10 cellular contexts compared by ENCODE assay signal in genomic region chr19:45094707-45095106, GRCh38. TPM values are rescaled to one million over a fixed set of nuclear protein-coding genes. Genes with fewer than 3 reads are reported as not detected.
DNase-seq lines count a peak whose midpoint lies in the region; ATAC-seq, FAIRE-seq and TF ChIP-seq lines count a peak whose summit lies in the region.
"Had no signal": no experiment of that assay in that cellular context is flagged by ENCODE, and none has a peak within 500 bp of the region (broad histone marks: within the 10 kb centered on the region; RNA-seq: fewer than 3 reads in every experiment).

No MANE protein-coding gene starts in this region.

- no peak for FAIRE-seq in HepG2 (lab: Jason Lieb, UNC)

- H3K9me3 ChIP-seq in HepG2 (ENCODE audit: low read length) (no peaks in the 10 kb centered on the region), right lobe of liver (no peaks in the 10 kb centered on the region)

- POLR2A ChIA-PET in HepG2 (lab: Yijun Ruan, JAX), result no interaction called here

- no peak overlapping the region for H2AFZ ChIP-seq in HepG2 (ENCODE audit: low read length)

- peak overlapping the region; percentile 97 for H3K4me2 ChIP-seq in HepG2 (ENCODE audit: low read depth, low read length)

- peaks cover 1 to 23% of the 10 kb centered on the region in 2 experiments; a peak in 3 of 5 replicates for H3K36me3 ChIP-seq in HepG2 (replicated peaks in 1 of 2; ENCODE audit: control insufficient read depth in 1 of 2, insufficient read depth in 2 of 2, low read length in 2 of 2)
- H3K36me3 ChIP-seq in right lobe of liver, result peaks cover 0 to 4% (median 0%) of the 10 kb centered on the region in 4 donors

- H3K4me1 Mint-ChIP-seq in activated T-helper 1 cell treated with anti-CD3 and anti-CD28 coated beads, Interleukin-12 subunit alpha, Interleukin-12 subunit beta, Interleukin-2, Interleukin-4 antibody, amounts not matched to agents 30 ng/mL and 10 ng/mL and 1 ng/mL, durations not matched to agents 14 hours and 24 hours and 36 hours (ENCODE audit: low read depth), result peaks cover 40% of the 10 kb centered on the region
- peaks cover 77 to 78% of the 10 kb centered on the region in 2 donors for H3K4me1 Mint-ChIP-seq in immature natural killer cell

- no peaks in the 10 kb centered on the region; a peak in 1 of 5 replicates for H3K27me3 ChIP-seq in HepG2 (ENCODE audit: control insufficient read depth in 1 of 2, insufficient read depth in 2 of 2, low read length in 2 of 2)
- H3K27me3 ChIP-seq in right lobe of liver, result no peaks in the 10 kb centered on the region

- 73% methylated on average over 5 of the region's 5 CpGs for WGBS in HepG2 (ENCODE audit: low lambda C conversion rate)
- 89% methylated on average over 4 of the region's 5 CpGs for WGBS in right lobe of liver (ENCODE audit: insufficient coverage, low coverage, low lambda C conversion rate, missing lambda C conversion rate)

- no peak for TF ChIP-seq RAD21 in HepG2 (CRISPR knock-in tag; IDR thresholded peaks at IDR 0.05)

- TF ChIP-seq CTCF in HepG2 (CRISPR knock-in tag; IDR thresholded peaks at IDR 0.05), result no peak
- no peak for TF ChIP-seq CTCF in right lobe of liver (IDR thresholded peaks at IDR 0.05)

- H3K27me3 Mint-ChIP-seq in activated T-helper 1 cell treated with anti-CD3 and anti-CD28 coated beads, Interleukin-12 subunit alpha, Interleukin-12 subunit beta, Interleukin-2, Interleukin-4 antibody, amounts not matched to agents 30 ng/mL and 10 ng/mL and 1 ng/mL, durations not matched to agents 14 hours and 24 hours and 36 hours (ENCODE audit: insufficient read depth), result no peaks in the 10 kb centered on the region
- peaks cover 8 to 16% (median 10%) of the 10 kb centered on the region in 3 donors for H3K27me3 Mint-ChIP-seq in immature natural killer cell (ENCODE audit: low read depth in 3 of 3)

- H3K9me3 Mint-ChIP-seq in activated T-helper 1 cell treated with anti-CD3 and anti-CD28 coated beads, Interleukin-12 subunit alpha, Interleukin-12 subunit beta, Interleukin-2, Interleukin-4 antibody, amounts not matched to agents 30 ng/mL and 10 ng/mL and 1 ng/mL, durations not matched to agents 14 hours and 24 hours and 36 hours, result peaks cover 3% of the 10 kb centered on the region
- no peaks in the 10 kb centered on the region for H3K9me3 Mint-ChIP-seq in immature natural killer cell

- peaks cover 66% of the 10 kb centered on the region for H3K79me2 ChIP-seq in HepG2 (ENCODE audit: insufficient read depth, low read length)

- peak overlapping the region; percentile 34 for H3K27ac ChIP-seq in HepG2 (ENCODE audit: extremely low read length, insufficient read depth, low read length)
- no peak overlapping the region for H3K27ac ChIP-seq in right lobe of liver
- H3K27ac ChIP-seq: coronary artery had no signal

- no peak for ATAC-seq in HepG2
- ATAC-seq in right lobe of liver, result no peak
- ATAC-seq in GM21423 (IDR thresholded peaks at IDR 0.05; ENCODE audit: unreplicated experiment), result no peak
- no peak for ATAC-seq in HG03354 (IDR thresholded peaks at IDR 0.05; ENCODE audit: poor library complexity, severe bottlenecking, unreplicated experiment)

- in situ Hi-C loops in HepG2 (cut with HindIII; ENCODE audit: extremely low pct_ligation_motif_present, low pct_unique_long_range_greater_than_20kb), result no loop called here

- TF ChIP-seq EP300 in HepG2 (IDR thresholded peaks at IDR 0.05; ENCODE audit: low read depth in 2 of 2, low read length in 2 of 2) (no peak), HepG2 (CRISPR knock-in tag; IDR thresholded peaks at IDR 0.05; ENCODE audit: borderline replicate concordance) (no peak)

- H3K4me3 ChIP-seq in HepG2 (replicated peaks in 1 of 3; ENCODE audit: insufficient read depth in 1 of 3, low read depth in 2 of 3, low read length in 3 of 3), result peak overlapping the region; percentile 93 to 100 (median 93)
- no peak overlapping the region for H3K4me3 ChIP-seq in right lobe of liver

- peaks cover 17% of the 10 kb centered on the region for H3K36me3 Mint-ChIP-seq in activated T-helper 1 cell treated with anti-CD3 and anti-CD28 coated beads, Interleukin-12 subunit alpha, Interleukin-12 subunit beta, Interleukin-2, Interleukin-4 antibody, amounts not matched to agents 30 ng/mL and 10 ng/mL and 1 ng/mL, durations not matched to agents 14 hours and 24 hours and 36 hours (ENCODE audit: low read depth)
- peaks cover 4 to 5% (median 5%) of the 10 kb centered on the region in 3 donors for H3K36me3 Mint-ChIP-seq in immature natural killer cell

- DNase-seq in HepG2 (ENCODE audit: low spot score), result no peak
- DNase-seq in right lobe of liver, result no peak
- no peak for DNase-seq in activated T-helper 1 cell treated with anti-CD3 and anti-CD28 coated beads, Interleukin-12 subunit alpha, Interleukin-12 subunit beta, Interleukin-2, Interleukin-4 antibody, amounts not matched to agents 30 ng/mL and 10 ng/mL and 1 ng/mL, durations not matched to agents 14 hours and 24 hours and 36 hours (ENCODE audit: low spot score)
- no peak for DNase-seq in immature natural killer cell
- no peak for DNase-seq in NCI-H1694 treated with DMSO at 0.1 percent for 48 hours (lab: John Stamatoyannopoulos, UW)
- DNase-seq in NCI-H1105 (lab: John Stamatoyannopoulos, UW), result no peak
- DNase-seq: DMS153 had no signal

- H3K27ac Mint-ChIP-seq in activated T-helper 1 cell treated with anti-CD3 and anti-CD28 coated beads, Interleukin-12 subunit alpha, Interleukin-12 subunit beta, Interleukin-2, Interleukin-4 antibody, amounts not matched to agents 30 ng/mL and 10 ng/mL and 1 ng/mL, durations not matched to agents 14 hours and 24 hours and 36 hours, result peak overlapping the region; percentile 40
- peak overlapping the region; percentile 19 to 91 (median 57) for H3K27ac Mint-ChIP-seq in immature natural killer cell

- CTCF ChIA-PET in HepG2 (lab: Yijun Ruan, JAX; ENCODE audit: low intra/inter-chr PET ratio, low total read pairs), result no interaction called here

- intact Hi-C loops in HepG2 (cut with micrococcal nuclease; ENCODE audit: unreplicated experiment) (no loop called here), right lobe of liver (cut with DNase I) (no loop called here)
- intact Hi-C loops in activated T-helper 1 cell treated with anti-CD3 and anti-CD28 coated beads, Interleukin-12 subunit alpha, Interleukin-12 subunit beta, Interleukin-2, Interleukin-4 antibody, amounts not matched to agents 30 ng/mL and 10 ng/mL and 1 ng/mL, durations not matched to agents 14 hours and 24 hours and 36 hours (cut with micrococcal nuclease), result loop anchor here (5.0 kb wide), 2 partner anchors 313 to 383 kb away; partner anchors contain the start of genes POLR1G and PPP1R13L

- H3K4me1 ChIP-seq in HepG2 (ENCODE audit: insufficient read depth, low read length) (peaks cover 65% of the 10 kb centered on the region), right lobe of liver (peaks cover 0 to 31% (median 4%) of the 10 kb centered on the region in 4 donors)

- peak overlapping the region; percentile 95; the same call in 1 of the 2 replicates for H3K9ac ChIP-seq in HepG2 (ENCODE audit: insufficient read depth, low read depth, low read length)

- H3K4me3 Mint-ChIP-seq in activated T-helper 1 cell treated with anti-CD3 and anti-CD28 coated beads, Interleukin-12 subunit alpha, Interleukin-12 subunit beta, Interleukin-2, Interleukin-4 antibody, amounts not matched to agents 30 ng/mL and 10 ng/mL and 1 ng/mL, durations not matched to agents 14 hours and 24 hours and 36 hours, result peak overlapping the region; percentile 84
- H3K4me3 Mint-ChIP-seq in immature natural killer cell, result peak overlapping the region; percentile 91 to 98 (median 95)

- peaks cover 7% of the 10 kb centered on the region for H4K20me1 ChIP-seq in HepG2 (ENCODE audit: insufficient read depth, low read length)

- TF ChIP-seq POLR2A in HepG2 (IDR thresholded peaks at IDR 0.05; ENCODE audit: insufficient read depth in 1 of 2, low read depth in 2 of 2, low read length in 2 of 2) (no peak), right lobe of liver (IDR thresholded peaks at IDR 0.05) (no peak)

- BruUV-seq in HepG2 (replicated peaks; lab: Mats Ljungman, UMichigan), result no TSS peak

RNA-seq across cellular contexts. Expression of gene PPP1R37, which starts 1.7 kb away (rescaled TPM):
- total RNA-seq in HepG2 (2016; rRNA removed; fragmentation: Illumina TruSeq; extraction: Trizol) (9.2 and 14.3 TPM in 2 replicates), right lobe of liver (10 to 100 TPM; 10.1 to 14.3 (median 11.0) TPM)
- 6.7 and 9.0 TPM in 2 replicates for total RNA-seq in HepG2 (2016; cell fraction: cytosol; rRNA removed; fragmentation: Illumina TruSeq; extraction: Trizol; ENCODE audit: low read depth)
- total RNA-seq in HepG2 (2016; cell fraction: insoluble cytoplasmic fraction; rRNA removed; fragmentation: Illumina TruSeq; extraction: Trizol), result 7.3 and 15.4 TPM in 2 replicates
- 14.2 and 14.9 TPM in 2 replicates for total RNA-seq in HepG2 (2016; cell fraction: membrane; rRNA removed; fragmentation: Illumina TruSeq; extraction: Trizol)
- 12.9 and 14.6 TPM in 2 replicates for total RNA-seq in HepG2 (2016; cell fraction: nucleus; rRNA removed; fragmentation: Illumina TruSeq; extraction: Trizol)
- polyA plus RNA-seq in HepG2 (2011; rRNA removed) (9.0 and 13.9 TPM in 2 replicates), immature natural killer cell (1 to 10 TPM in 1 of 3 donors, under 1 TPM in 1, not detected in 1; 0.37 to 1.1 TPM)
- polyA plus RNA-seq in HepG2 (2011; cell fraction: cytosol; rRNA removed), result 7.3 and 11.2 TPM in 2 replicates
- polyA plus RNA-seq in HepG2 (2011; cell fraction: nucleus; rRNA removed), result 51.9 and 57.4 TPM in 2 replicates
- 9.6 and 15.6 TPM in 2 replicates for polyA plus RNA-seq in HepG2 (2012)
- 3.7 and 4.8 TPM in 2 replicates for polyA plus RNA-seq in HepG2 (2016; cell fraction: cytosol; fragmentation: Illumina TruSeq; extraction: Trizol; ENCODE audit: low read depth)
- 8.4 and 10.5 TPM in 2 replicates for polyA plus RNA-seq in HepG2 (2016; cell fraction: insoluble cytoplasmic fraction; fragmentation: Illumina TruSeq; extraction: Trizol; ENCODE audit: low read depth)
- 7.2 and 9.9 TPM in 2 replicates for polyA plus RNA-seq in HepG2 (2016; cell fraction: membrane; fragmentation: Illumina TruSeq; extraction: Trizol; ENCODE audit: low read depth)
- 30.3 and 31.0 TPM in 2 replicates for polyA plus RNA-seq in HepG2 (2016; cell fraction: nucleus; fragmentation: Illumina TruSeq; extraction: Trizol; ENCODE audit: insufficient read depth, low read depth)
- 11.1 and 11.5 TPM in 2 replicates for polyA minus RNA-seq in HepG2 (2011; rRNA and poly(A)+ RNA removed; ENCODE audit: low replicate concordance)
- 4.2 and 5.6 TPM in 2 replicates for polyA minus RNA-seq in HepG2 (2011; cell fraction: cytosol; rRNA and poly(A)+ RNA removed)
- polyA minus RNA-seq in HepG2 (2011; cell fraction: nucleus; rRNA and poly(A)+ RNA removed), result 11.2 and 12.4 TPM in 2 replicates
- 20.4 and 20.5 TPM in 2 replicates for total RNA-seq in activated T-helper 1 cell treated with anti-CD3 and anti-CD28 coated beads, Interleukin-12 subunit alpha, Interleukin-12 subunit beta, Interleukin-2, Interleukin-4 antibody, amounts not matched to agents 30 ng/mL and 10 ng/mL and 1 ng/mL, durations not matched to agents 14 hours and 24 hours and 36 hours

RNA-seq across cellular contexts. Expression of gene GEMIN7, which starts 15.6 kb away (rescaled TPM):
- total RNA-seq in HepG2 (2016; rRNA removed; fragmentation: Illumina TruSeq; extraction: Trizol) (30.6 and 42.0 TPM in 2 replicates), right lobe of liver (10 to 100 TPM; 10.9 to 27.5 (median 14.0) TPM)
- 15.7 and 22.3 TPM in 2 replicates for total RNA-seq in HepG2 (2016; cell fraction: cytosol; rRNA removed; fragmentation: Illumina TruSeq; extraction: Trizol; ENCODE audit: low read depth)
- 34.9 and 39.3 TPM in 2 replicates for total RNA-seq in HepG2 (2016; cell fraction: insoluble cytoplasmic fraction; rRNA removed; fragmentation: Illumina TruSeq; extraction: Trizol)
- total RNA-seq in HepG2 (2016; cell fraction: membrane; rRNA removed; fragmentation: Illumina TruSeq; extraction: Trizol), result 28.5 and 42.7 TPM in 2 replicates
- total RNA-seq in HepG2 (2016; cell fraction: nucleus; rRNA removed; fragmentation: Illumina TruSeq; extraction: Trizol), result 13.0 and 14.5 TPM in 2 replicates
- polyA plus RNA-seq in HepG2 (2011; rRNA removed) (22.2 and 24.1 TPM in 2 replicates), immature natural killer cell (100 to 1,000 TPM; 120 to 130 (median 123) TPM)
- polyA plus RNA-seq in HepG2 (2011; cell fraction: cytosol; rRNA removed), result 22.8 and 32.6 TPM in 2 replicates
- 31.3 and 38.6 TPM in 2 replicates for polyA plus RNA-seq in HepG2 (2011; cell fraction: nucleus; rRNA removed)
- polyA plus RNA-seq in HepG2 (2012), result 22.7 and 23.7 TPM in 2 replicates
- polyA plus RNA-seq in HepG2 (2016; cell fraction: cytosol; fragmentation: Illumina TruSeq; extraction: Trizol; ENCODE audit: low read depth), result 28.4 and 37.8 TPM in 2 replicates
- polyA plus RNA-seq in HepG2 (2016; cell fraction: insoluble cytoplasmic fraction; fragmentation: Illumina TruSeq; extraction: Trizol; ENCODE audit: low read depth), result 62.1 and 65.3 TPM in 2 replicates
- polyA plus RNA-seq in HepG2 (2016; cell fraction: membrane; fragmentation: Illumina TruSeq; extraction: Trizol; ENCODE audit: low read depth), result 40.2 and 48.8 TPM in 2 replicates
- 33.1 and 40.0 TPM in 2 replicates for polyA plus RNA-seq in HepG2 (2016; cell fraction: nucleus; fragmentation: Illumina TruSeq; extraction: Trizol; ENCODE audit: insufficient read depth, low read depth)
- polyA minus RNA-seq in HepG2 (2011; rRNA and poly(A)+ RNA removed; ENCODE audit: low replicate concordance), result 20.1 and 20.5 TPM in 2 replicates
- polyA minus RNA-seq in HepG2 (2011; cell fraction: cytosol; rRNA and poly(A)+ RNA removed), result 12.5 and 19.8 TPM in 2 replicates
- 7.9 and 9.2 TPM in 2 replicates for polyA minus RNA-seq in HepG2 (2011; cell fraction: nucleus; rRNA and poly(A)+ RNA removed)
- total RNA-seq in activated T-helper 1 cell treated with anti-CD3 and anti-CD28 coated beads, Interleukin-12 subunit alpha, Interleukin-12 subunit beta, Interleukin-2, Interleukin-4 antibody, amounts not matched to agents 30 ng/mL and 10 ng/mL and 1 ng/mL, durations not matched to agents 14 hours and 24 hours and 36 hours, result 46.8 and 53.6 TPM in 2 replicates

RNA-seq across cellular contexts. Expression of gene ZNF296, which starts 18.4 kb away (rescaled TPM):
- total RNA-seq in HepG2 (2016; rRNA removed; fragmentation: Illumina TruSeq; extraction: Trizol), result 0.62 and 0.63 TPM in 2 replicates
- 0.71 and 0.97 TPM in 2 replicates for total RNA-seq in HepG2 (2016; cell fraction: cytosol; rRNA removed; fragmentation: Illumina TruSeq; extraction: Trizol; ENCODE audit: low read depth)
- total RNA-seq in HepG2 (2016; cell fraction: insoluble cytoplasmic fraction; rRNA removed; fragmentation: Illumina TruSeq; extraction: Trizol), result 0.43 and 0.91 TPM in 2 replicates
- 1.4 and 1.9 TPM in 2 replicates for total RNA-seq in HepG2 (2016; cell fraction: membrane; rRNA removed; fragmentation: Illumina TruSeq; extraction: Trizol)
- total RNA-seq in HepG2 (2016; cell fraction: nucleus; rRNA removed; fragmentation: Illumina TruSeq; extraction: Trizol), result 0.62 and 0.72 TPM in 2 replicates
- polyA plus RNA-seq in HepG2 (2011; rRNA removed), result 0.26 and 0.39 TPM in 2 replicates
- 0.15 and 0.32 TPM in 2 replicates for polyA plus RNA-seq in HepG2 (2011; cell fraction: cytosol; rRNA removed)
- polyA plus RNA-seq in HepG2 (2011; cell fraction: nucleus; rRNA removed), result 1.2 and 1.3 TPM in 2 replicates
- polyA plus RNA-seq in HepG2 (2012), result 1.2 and 1.5 TPM in 2 replicates
- 1.3 TPM in 2 replicates for polyA plus RNA-seq in HepG2 (2016; cell fraction: cytosol; fragmentation: Illumina TruSeq; extraction: Trizol; ENCODE audit: low read depth)
- 2.2 and 2.9 TPM in 2 replicates for polyA plus RNA-seq in HepG2 (2016; cell fraction: insoluble cytoplasmic fraction; fragmentation: Illumina TruSeq; extraction: Trizol; ENCODE audit: low read depth)
- polyA plus RNA-seq in HepG2 (2016; cell fraction: membrane; fragmentation: Illumina TruSeq; extraction: Trizol; ENCODE audit: low read depth), result 1.2 and 1.5 TPM in 2 replicates
- 2.3 and 4.7 TPM in 2 replicates for polyA plus RNA-seq in HepG2 (2016; cell fraction: nucleus; fragmentation: Illumina TruSeq; extraction: Trizol; ENCODE audit: insufficient read depth, low read depth)
- 0.47 and 0.64 TPM in 2 replicates for polyA minus RNA-seq in HepG2 (2011; rRNA and poly(A)+ RNA removed; ENCODE audit: low replicate concordance)
- polyA minus RNA-seq in HepG2 (2011; cell fraction: cytosol; rRNA and poly(A)+ RNA removed), result 1.2 and 2.5 TPM in 2 replicates
- 0.37 and 0.39 TPM in 2 replicates for polyA minus RNA-seq in HepG2 (2011; cell fraction: nucleus; rRNA and poly(A)+ RNA removed)
- under 1 TPM in 5 of 6 experiments, not detected in 1; 0.16 to 0.47 (median 0.35) TPM for total RNA-seq in right lobe of liver
- 4.3 and 4.7 TPM in 2 replicates for total RNA-seq in activated T-helper 1 cell treated with anti-CD3 and anti-CD28 coated beads, Interleukin-12 subunit alpha, Interleukin-12 subunit beta, Interleukin-2, Interleukin-4 antibody, amounts not matched to agents 30 ng/mL and 10 ng/mL and 1 ng/mL, durations not matched to agents 14 hours and 24 hours and 36 hours
- 10 to 100 TPM in 2 of 3 donors, 1 to 10 TPM in 1; 4.0 to 25.6 (median 12.4) TPM for polyA plus RNA-seq in immature natural killer cell

RNA-seq across cellular contexts. Expression of gene CLASRP, which starts 55.9 kb away (rescaled TPM):
- 7.4 and 32.0 TPM in 2 replicates for total RNA-seq in HepG2 (2016; rRNA removed; fragmentation: Illumina TruSeq; extraction: Trizol)
- 7.3 and 8.3 TPM in 2 replicates for total RNA-seq in HepG2 (2016; cell fraction: cytosol; rRNA removed; fragmentation: Illumina TruSeq; extraction: Trizol; ENCODE audit: low read depth)
- 6.5 and 35.8 TPM in 2 replicates for total RNA-seq in HepG2 (2016; cell fraction: insoluble cytoplasmic fraction; rRNA removed; fragmentation: Illumina TruSeq; extraction: Trizol)
- total RNA-seq in HepG2 (2016; cell fraction: membrane; rRNA removed; fragmentation: Illumina TruSeq; extraction: Trizol), result 6.0 and 7.3 TPM in 2 replicates
- total RNA-seq in HepG2 (2016; cell fraction: nucleus; rRNA removed; fragmentation: Illumina TruSeq; extraction: Trizol), result 36.9 and 51.6 TPM in 2 replicates
- polyA plus RNA-seq in HepG2 (2011; rRNA removed), result 51.1 and 51.4 TPM in 2 replicates
- polyA plus RNA-seq in HepG2 (2011; cell fraction: cytosol; rRNA removed), result 13.6 and 14.3 TPM in 2 replicates
- polyA plus RNA-seq in HepG2 (2011; cell fraction: nucleus; rRNA removed), result 292 and 390 TPM in 2 replicates
- polyA plus RNA-seq in HepG2 (2012), result 58.9 and 85.4 TPM in 2 replicates
- polyA plus RNA-seq in HepG2 (2016; cell fraction: cytosol; fragmentation: Illumina TruSeq; extraction: Trizol; ENCODE audit: low read depth), result 7.0 and 7.7 TPM in 2 replicates
- 18.3 and 19.4 TPM in 2 replicates for polyA plus RNA-seq in HepG2 (2016; cell fraction: insoluble cytoplasmic fraction; fragmentation: Illumina TruSeq; extraction: Trizol; ENCODE audit: low read depth)
- 9.9 and 14.8 TPM in 2 replicates for polyA plus RNA-seq in HepG2 (2016; cell fraction: membrane; fragmentation: Illumina TruSeq; extraction: Trizol; ENCODE audit: low read depth)
- 320 and 335 TPM in 2 replicates for polyA plus RNA-seq in HepG2 (2016; cell fraction: nucleus; fragmentation: Illumina TruSeq; extraction: Trizol; ENCODE audit: insufficient read depth, low read depth)
- polyA minus RNA-seq in HepG2 (2011; rRNA and poly(A)+ RNA removed; ENCODE audit: low replicate concordance), result 16.6 and 30.8 TPM in 2 replicates
- polyA minus RNA-seq in HepG2 (2011; cell fraction: cytosol; rRNA and poly(A)+ RNA removed), result 4.3 and 4.6 TPM in 2 replicates
- 49.0 and 61.0 TPM in 2 replicates for polyA minus RNA-seq in HepG2 (2011; cell fraction: nucleus; rRNA and poly(A)+ RNA removed)
- 10 to 100 TPM; 30.5 to 66.8 (median 44.8) TPM for total RNA-seq in right lobe of liver
- total RNA-seq in activated T-helper 1 cell treated with anti-CD3 and anti-CD28 coated beads, Interleukin-12 subunit alpha, Interleukin-12 subunit beta, Interleukin-2, Interleukin-4 antibody, amounts not matched to agents 30 ng/mL and 10 ng/mL and 1 ng/mL, durations not matched to agents 14 hours and 24 hours and 36 hours, result 106 and 116 TPM in 2 replicates
- polyA plus RNA-seq in immature natural killer cell, result 1 to 10 TPM; 2.7 to 9.0 (median 2.9) TPM

Comparison
In these comparisons a context has a peak if more than half of its experiments do, and no peak if none do; other contexts are left out.
1. H3K4me3 ChIP-seq: peak in HepG2 (3 of 3); none in right lobe of liver (0 of 3).